In genomic region chr9:74951725-74952151, GRCh38 we compare ENCODE assay signal across 8 cellular contexts. TPM values are rescaled to one million over a fixed set of nuclear protein-coding genes. Genes with fewer than 3 reads are reported as not detected.
DNase-seq lines count a peak whose midpoint lies in the region; ATAC-seq and TF ChIP-seq lines count a peak whose summit lies in the region.

No MANE protein-coding gene starts in this region.

- POLR2A ChIA-PET in activated B cell treated with CpG ODN at 0.5 μM for 24 hours (lab: Charles Lee), result interaction anchor here (0.7 to 4.7 kb wide), 6 partner anchors 76 to 178 kb away, joined by 3 to 45 read pairs (median 7); partner anchors contain the start of genes CARNMT1, NMRK1 and OSTF1

- CTCF ChIA-PET in activated B cell treated with CpG ODN at 0.5 μM for 24 hours (lab: Charles Lee), result interaction anchor here (0.6 to 3.1 kb wide), 10 partner anchors 28 to 195 kb away, joined by 3 to 17 read pairs (median 4); partner anchors contain the start of genes CARNMT1, NMRK1 and OSTF1

- DNase-seq in ELR (ENCODE audit: low read depth) (peak; percentile 54), GM23248 (peak; percentile 68), LHCN-M2 (ENCODE audit: low read depth) (peak; percentile 27), activated B cell treated with CpG ODN at 0.5 μM for 24 hours (peak; percentile 58), kidney tubule cell (ENCODE audit: low spot score) (peak; percentile 45), NCI-H226 (no peak)
- DNase-seq in central memory CD4-positive, alpha-beta T cell, result peak; percentile 42
- DNase-seq in stimulated activated CD4-positive, alpha-beta T cell treated with anti-CD3 and anti-CD28 coated beads, Interleukin-15, amount 100 ng/mL, for 48 hours (ENCODE audit: low read depth in 2 of 2), result peak; percentile 14 to 19

- 2 to 3% methylated on average over 30 of the region's 30 CpGs for WGBS in GM23248 (ENCODE audit: low coverage in 1 of 2, low lambda C conversion rate in 2 of 2, missing lambda C conversion rate in 2 of 2), 2 experiments

- H3F3A ChIP-seq in GM23248 (ENCODE audit: insufficient read depth), result peaks cover 9% of the 10 kb centered on the region; the same call in 1 of the 2 replicates

- H3K36me3 ChIP-seq in GM23248 (ENCODE audit: low read depth), result no peaks in the 10 kb centered on the region

- H3K4me3 Mint-ChIP-seq in activated B cell treated with CpG ODN at 0.5 μM for 24 hours, result peak overlapping the region; percentile 99

- no peaks in the 10 kb centered on the region for H4K20me1 ChIP-seq in GM23248 (ENCODE audit: insufficient read depth)

- H3K4me2 ChIP-seq in GM23248 (ENCODE audit: unreplicated experiment), result peak overlapping the region; percentile 71

- intact Hi-C loops in activated B cell treated with CpG ODN at 0.5 μM for 24 hours (cut with micrococcal nuclease), result loop anchor here (1.0 to 10.0 kb wide), 8 partner anchors 51 to 1803 kb away; partner anchors contain the start of genes CARNMT1, NMRK1, OSTF1 and RFK

- H3K27me3 ChIP-seq in GM23248 (replicated peaks; ENCODE audit: insufficient read depth), result no peaks in the 10 kb centered on the region

- H3K27me3 Mint-ChIP-seq in activated B cell treated with CpG ODN at 0.5 μM for 24 hours, result no peaks in the 10 kb centered on the region

- H3K9me2 ChIP-seq in GM23248 (ENCODE audit: insufficient read depth), result no peaks in the 10 kb centered on the region

- H2AFZ ChIP-seq in GM23248, result peak overlapping the region; percentile 94

- in situ Hi-C loops in GM23248 (cut with MboI), result no loop called here

- peak overlapping the region; percentile 90 for H3K4me3 ChIP-seq in GM23248

- H3K4me1 Mint-ChIP-seq in activated B cell treated with CpG ODN at 0.5 μM for 24 hours, result peaks cover 28% of the 10 kb centered on the region

- H3K4me1 ChIP-seq in GM23248 (ENCODE audit: insufficient read depth), result no peaks in the 10 kb centered on the region

- ATAC-seq in activated B cell treated with CpG ODN at 0.5 μM for 24 hours (ENCODE audit: low read depth), result peak; percentile 35

- peak overlapping the region; percentile 84 for H3K9ac ChIP-seq in GM23248

- H3K36me3 Mint-ChIP-seq in activated B cell treated with CpG ODN at 0.5 μM for 24 hours (ENCODE audit: low read depth), result peaks cover 11% of the 10 kb centered on the region

- H3K9me3 ChIP-seq in GM23248 (ENCODE audit: low read depth), result no peaks in the 10 kb centered on the region

- peaks cover 25% of the 10 kb centered on the region for H3K79me2 ChIP-seq in GM23248 (ENCODE audit: insufficient read depth)

- H3K9me3 Mint-ChIP-seq in activated B cell treated with CpG ODN at 0.5 μM for 24 hours, result no peaks in the 10 kb centered on the region

- H3K27ac Mint-ChIP-seq in activated B cell treated with CpG ODN at 0.5 μM for 24 hours, result peak overlapping the region; percentile 93

- peak overlapping the region; percentile 51 for H3K27ac ChIP-seq in GM23248

- TF ChIP-seq CTCF in activated B cell treated with CpG ODN at 0.5 μM for 24 hours (IDR thresholded peaks at IDR 0.05), result no peak

RNA-seq across cellular contexts. Expression of gene C9orf40, which starts 1.0 kb away (rescaled TPM):
- 3.4 and 6.1 TPM in 2 replicates for total RNA-seq in GM23248 (2014; rRNA removed; shearing (Covaris generic))
- polyA plus RNA-seq in GM23248 (2016; fragmentation: Nextera tagmentation; extraction: Ambion mirVana), result 8.0 and 8.5 TPM in 2 replicates
- 17.3 and 18.1 TPM in 2 replicates for total RNA-seq in LHCN-M2 (2014; rRNA removed)
- 7.2 TPM for polyA plus RNA-seq in LHCN-M2 (2012)
- total RNA-seq in activated B cell treated with CpG ODN at 0.5 μM for 24 hours, result 4.6 and 5.7 TPM in 2 replicates
